ENCODE assay signal across 18 cellular contexts in genomic region chr13:73956101-73956500, GRCh38.
"Had no signal": no experiment of that assay in that cellular context is flagged by ENCODE, and none has a peak within 500 bp of the region (broad histone marks: within the 10 kb centered on the region; RNA-seq: fewer than 3 reads in every experiment).

No MANE protein-coding gene starts in this region.

- H3K4me3 Mint-ChIP-seq: activated CD8-positive, alpha-beta T cell treated with anti-CD3 and anti-CD28 coated beads for 36 hours; activated naive CD8-positive, alpha-beta T cell treated with anti-CD3 and anti-CD28 coated beads, Interleukin-2, amount 10 ng/mL, durations not matched to agents 7 days and 5 days; brain; neural crest cell; WTC11 had no signal

- H3K27me3 ChIP-seq: esophagus muscularis mucosa, ovary, stomach, testis, upper lobe of left lung had no signal

- H3K4me1 ChIP-seq: testis, upper lobe of left lung had no signal

- H3K4me3 ChIP-seq: coronary artery, esophagus muscularis mucosa, ovary, stomach, testis, upper lobe of left lung had no signal

- ATAC-seq: activated CD8-positive, alpha-beta T cell treated with anti-CD3 and anti-CD28 coated beads for 36 hours; left ventricle myocardium superior; sciatic nerve; WTC11 had no signal

- DNase-seq: activated CD4-positive, alpha-beta T cell treated with anti-CD3 and anti-CD28 coated beads for 48 hours; activated CD8-positive, alpha-beta T cell treated with anti-CD3 and anti-CD28 coated beads for 36 hours; activated naive CD8-positive, alpha-beta T cell treated with anti-CD3 and anti-CD28 coated beads, Interleukin-2, amount 10 ng/mL, durations not matched to agents 7 days and 5 days; activated T-cell treated with anti-CD3 and anti-CD28 coated beads, Interleukin-2, amount 50 U/mL, for 48 hours; central memory CD4-positive, alpha-beta T cell; hypothalamus; left ventricle myocardium superior; mesendoderm; ovary; stomach; testis; upper lobe of left lung had no signal

- H3K27ac ChIP-seq: coronary artery, esophagus muscularis mucosa, ovary, stomach, testis, upper lobe of left lung had no signal

- H3K9me3 Mint-ChIP-seq: brain, neural crest cell, WTC11 had no signal

- H3K36me3 ChIP-seq: esophagus muscularis mucosa, ovary, stomach, upper lobe of left lung had no signal

- H3K36me3 Mint-ChIP-seq: WTC11 had no signal

- H3K9me3 ChIP-seq: esophagus muscularis mucosa, ovary, stomach, testis, upper lobe of left lung had no signal

- H3K27me3 Mint-ChIP-seq: activated CD8-positive, alpha-beta T cell treated with anti-CD3 and anti-CD28 coated beads for 36 hours; activated naive CD8-positive, alpha-beta T cell treated with anti-CD3 and anti-CD28 coated beads, Interleukin-2, amount 10 ng/mL, durations not matched to agents 7 days and 5 days; brain had no signal

- H3K27ac Mint-ChIP-seq: activated naive CD8-positive, alpha-beta T cell treated with anti-CD3 and anti-CD28 coated beads, Interleukin-2, amount 10 ng/mL, durations not matched to agents 7 days and 5 days; brain; WTC11 had no signal
